ENCODE assay signal across 23 cellular contexts in the genomic region with DNA sequence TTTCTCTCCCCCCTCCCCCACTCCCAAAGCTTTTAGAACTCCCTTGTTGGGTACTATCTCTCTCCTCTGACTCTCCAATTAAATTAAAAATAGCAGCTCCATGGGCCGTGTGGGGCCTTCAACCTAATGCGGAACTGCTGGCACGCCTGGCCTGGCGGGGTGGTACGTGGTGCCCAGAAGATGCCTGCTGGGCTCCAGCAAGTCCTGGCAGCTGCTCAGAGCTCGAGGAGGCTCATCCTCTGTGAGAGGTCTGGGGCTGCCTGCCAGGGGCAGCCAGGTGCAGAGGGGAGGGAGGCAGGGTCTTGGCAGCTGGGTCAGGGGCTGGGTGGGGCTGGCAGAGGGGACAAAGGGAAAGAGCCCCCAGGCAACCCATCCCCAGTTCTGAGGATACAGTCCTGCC.
A peak's percentile ranks its signal among the peaks of the same experiment; 100 is the strongest.
DNase-seq lines count a peak whose midpoint lies in the region; ATAC-seq and TF ChIP-seq lines count a peak whose summit lies in the region.
"Had no signal": no experiment of that assay in that cellular context is flagged by ENCODE, and none has a peak within 500 bp of the region (broad histone marks: within the 10 kb centered on the region; RNA-seq: fewer than 3 reads in every experiment).

No MANE protein-coding gene starts in this region.

- TF ChIP-seq CTCF in thyroid gland (IDR thresholded peaks at IDR 0.05) (no peak), gastrocnemius medialis (IDR thresholded peaks at IDR 0.05 in 4 of 5, conservative IDR thresholded peaks at IDR 0.05 in 1 of 5) (no peak)

- TF ChIP-seq POLR2A in thyroid gland (IDR thresholded peaks at IDR 0.05), result no peak
- no peak for TF ChIP-seq POLR2A in gastrocnemius medialis (IDR thresholded peaks at IDR 0.05)

- DNase-seq in DMS 273 (lab: John Stamatoyannopoulos, UW; ENCODE audit: unreplicated experiment), result peak; percentile 68
- DNase-seq in DMS 273 treated with DMSO at 0.1 percent for 48 hours (lab: John Stamatoyannopoulos, UW), result no peak
- DNase-seq in NCI-H2227 (lab: John Stamatoyannopoulos, UW; ENCODE audit: unreplicated experiment), result peak; percentile 39
- DNase-seq in cardiac septum (ENCODE audit: low spot score), result peak; percentile 86
- DNase-seq in thyroid gland, result peak; percentile 15 to 30
- no peak for DNase-seq in gastrocnemius medialis
- DNase-seq: activated CD4-positive, CD25-positive, alpha-beta regulatory T cell treated with anti-CD3 and anti-CD28 coated beads, Interleukin-2, amount 50 U/mL, for 72 hours; activated CD8-positive, alpha-beta memory T cell treated with anti-CD3 and anti-CD28 coated beads for 24 hours; activated T-cell treated with anti-CD3 and anti-CD28 coated beads, Interleukin-2, amount 50 U/mL, for 48 hours; effector memory CD4-positive, alpha-beta T cell; Karpas-422; NCI-H1048; NCI-H510A; nephron progenitor cell; stimulated activated CD4-positive, alpha-beta T cell treated with anti-CD3 and anti-CD28 coated beads, Interleukin-2, amount 100 ng/mL, for 24 hours; stimulated activated naive CD8-positive, alpha-beta T cell treated with anti-CD3 and anti-CD28 coated beads, Interleukin-15, Interleukin-2, amounts not matched to agents 100 U/mL and 50 U/mL, for 24 hours had no signal

- intact Hi-C loops in cardiac septum (cut with DNase I) (loop anchor here (5.0 kb wide), 2 partner anchors 63 to 157 kb away; no protein-coding TSS in a partner anchor), thyroid gland (cut with DNase I) (no loop called here), gastrocnemius medialis (cut with DNase I; ENCODE audit: low total_unique reads) (no loop called here)

- 28 to 43% methylated on average over 6 of the region's 6 CpGs for WGBS in thyroid gland, 2 donors

- H3K4me1 ChIP-seq in thyroid gland (no peaks in the 10 kb centered on the region), gastrocnemius medialis (no peaks in the 10 kb centered on the region)
- H3K4me1 ChIP-seq: ascending aorta, esophagus muscularis mucosa, tibial nerve had no signal

- in situ Hi-C loops in gastrocnemius medialis (cut with MboI; ENCODE audit: low sequenced_read_pairs in 4 of 4), result no loop called here

- ATAC-seq in GM19023 (IDR thresholded peaks at IDR 0.05; ENCODE audit: unreplicated experiment) (no peak), gastrocnemius medialis (no peak), HG02970 (IDR thresholded peaks at IDR 0.05; ENCODE audit: low FRiP score, unreplicated experiment) (no peak)
- ATAC-seq: activated naive CD4-positive, alpha-beta T cell treated with anti-CD3 and anti-CD28 coated beads, Interleukin-2, amount 50 U/mL, for 72 hours; stimulated activated naive CD8-positive, alpha-beta T cell treated with anti-CD3 and anti-CD28 coated beads, Interleukin-15, Interleukin-2, amounts not matched to agents 100 U/mL and 50 U/mL, for 24 hours had no signal

- H3K27me3 ChIP-seq in thyroid gland, result no peaks in the 10 kb centered on the region
- peaks cover 15 to 31% (median 25%) of the 10 kb centered on the region in 3 donors for H3K27me3 ChIP-seq in gastrocnemius medialis
- H3K27me3 ChIP-seq: ascending aorta had no signal

- H3K9me3 ChIP-seq in thyroid gland, result no peaks in the 10 kb centered on the region
- H3K9me3 ChIP-seq in gastrocnemius medialis, result no peaks in the 10 kb centered on the region
- H3K9me3 ChIP-seq: ascending aorta, esophagus muscularis mucosa had no signal

- H3K27ac ChIP-seq in thyroid gland (no peak overlapping the region), gastrocnemius medialis (no peak overlapping the region)
- H3K27ac ChIP-seq: 22Rv1, ascending aorta, esophagus muscularis mucosa, tibial nerve had no signal

- H3K4me3 ChIP-seq in thyroid gland (replicated peaks in 1 of 3), result no peak overlapping the region
- no peak overlapping the region for H3K4me3 ChIP-seq in gastrocnemius medialis
- H3K4me3 ChIP-seq: ascending aorta, esophagus muscularis mucosa, tibial nerve had no signal

- H3K36me3 ChIP-seq in thyroid gland (no peaks in the 10 kb centered on the region), gastrocnemius medialis (no peaks in the 10 kb centered on the region)
- H3K36me3 ChIP-seq: ascending aorta, esophagus muscularis mucosa, tibial nerve had no signal

Comparison
In these comparisons a context has a peak if more than half of its experiments do, and no peak if none do; other contexts are left out.
1. DNase-seq: peak in DMS 273 (single experiment), NCI-H2227 (single experiment), cardiac septum (single experiment) and thyroid gland (2 of 2); none in DMS 273 treated with DMSO at 0.1 percent for 48 hours (single experiment) and gastrocnemius medialis (0 of 2).